Comparison of ENCODE assay signal across 11 cellular contexts in genomic region chr19:32351807-32352630, GRCh38. TPM values are rescaled to one million over a fixed set of nuclear protein-coding genes. Genes with fewer than 3 reads are reported as not detected.
A peak's percentile ranks its signal among the peaks of the same experiment; 100 is the strongest.
DNase-seq lines count a peak whose midpoint lies in the region; ATAC-seq, FAIRE-seq and TF ChIP-seq lines count a peak whose summit lies in the region.
"Had no signal": no experiment of that assay in that cellular context is flagged by ENCODE, and none has a peak within 500 bp of the region (broad histone marks: within the 10 kb centered on the region; RNA-seq: fewer than 3 reads in every experiment).

No MANE protein-coding gene starts in this region.

- H3K4me3 ChIP-seq in SK-N-SH (ENCODE audit: low read depth in 2 of 2, low read length in 1 of 2) (no peak overlapping the region), thoracic aorta (peak overlapping the region; percentile 24), SJCRH30 (no peak overlapping the region)
- H3K4me3 ChIP-seq: cardiac muscle cell, suprapubic skin had no signal

- POLR2A ChIA-PET in SK-N-SH (lab: Yijun Ruan, JAX), result no interaction called here

- TF ChIP-seq POLR2A in H54 (IDR thresholded peaks at IDR 0.05; ENCODE audit: low read depth, low read length), result no peak

- TF ChIP-seq RAD21 in SK-N-SH (IDR thresholded peaks at IDR 0.05; ENCODE audit: low read length), result no peak

- no peak for DNase-seq in activated naive CD4-positive, alpha-beta T cell treated with anti-CD3 and anti-CD28 coated beads, Interleukin-2, amount 10 ng/mL, durations not matched to agents 7 days and 5 days
- no peak for DNase-seq in SK-N-SH
- DNase-seq in fibroblast of peridontal ligament (ENCODE audit: extremely low read depth), result peak; percentile 51
- no peak for DNase-seq in thoracic aorta (ENCODE audit: low spot score)
- no peak for DNase-seq in H54 (ENCODE audit: insufficient read length, low spot score)
- DNase-seq in SJCRH30, result no peak
- DNase-seq: NCI-H1930 had no signal

- H3K27ac Mint-ChIP-seq in activated naive CD4-positive, alpha-beta T cell treated with anti-CD3 and anti-CD28 coated beads, Interleukin-2, amount 50 U/mL, for 24 hours, result peak overlapping the region; percentile 19
- no peak overlapping the region for H3K27ac Mint-ChIP-seq in activated naive CD4-positive, alpha-beta T cell treated with anti-CD3 and anti-CD28 coated beads, Interleukin-2, amount 10 ng/mL, durations not matched to agents 7 days and 5 days

- peak overlapping the region; percentile 5 for H3K4me3 Mint-ChIP-seq in activated naive CD4-positive, alpha-beta T cell treated with anti-CD3 and anti-CD28 coated beads, Interleukin-2, amount 50 U/mL, for 24 hours
- H3K4me3 Mint-ChIP-seq in activated naive CD4-positive, alpha-beta T cell treated with anti-CD3 and anti-CD28 coated beads, Interleukin-2, amount 10 ng/mL, durations not matched to agents 7 days and 5 days, result no peak overlapping the region

- H3K36me3 ChIP-seq in SK-N-SH (replicated peaks in 1 of 2; ENCODE audit: control insufficient read depth in 1 of 2, insufficient read depth in 2 of 2, low read length in 1 of 2), result peaks cover 73 to 85% of the 10 kb centered on the region in 2 experiments
- peaks cover 25% of the 10 kb centered on the region for H3K36me3 ChIP-seq in thoracic aorta
- H3K36me3 ChIP-seq in SJCRH30, result peaks cover 68% of the 10 kb centered on the region

- H3K4me1 Mint-ChIP-seq in activated naive CD4-positive, alpha-beta T cell treated with anti-CD3 and anti-CD28 coated beads, Interleukin-2, amount 50 U/mL, for 24 hours, result peaks cover 92% of the 10 kb centered on the region
- peaks cover 54% of the 10 kb centered on the region for H3K4me1 Mint-ChIP-seq in activated naive CD4-positive, alpha-beta T cell treated with anti-CD3 and anti-CD28 coated beads, Interleukin-2, amount 10 ng/mL, durations not matched to agents 7 days and 5 days

- CTCF ChIA-PET in activated naive CD4-positive, alpha-beta T cell treated with anti-CD3 and anti-CD28 coated beads, Interleukin-2, amount 10 ng/mL, durations not matched to agents 7 days and 5 days (lab: Charles Lee), result interaction anchor here (0.9 kb wide), 1 partner anchor 17 kb away, joined by 3 read pairs; no protein-coding TSS in a partner anchor
- CTCF ChIA-PET in SK-N-SH (lab: Yijun Ruan, JAX), result no interaction called here

- peak overlapping the region in 1 of 2 experiments; percentile 83; a peak in 2 of 4 replicates for H3K27ac ChIP-seq in SK-N-SH (ENCODE audit: low read depth in 2 of 2, low read length in 1 of 2)
- H3K27ac ChIP-seq in thoracic aorta, result peak overlapping the region; percentile 73 to 75
- no peak overlapping the region for H3K27ac ChIP-seq in SJCRH30
- H3K27ac ChIP-seq: cardiac muscle cell, suprapubic skin had no signal

- H3K4me1 ChIP-seq in SK-N-SH (ENCODE audit: control insufficient read depth in 1 of 2, insufficient read depth in 2 of 2, low read depth in 1 of 2, low read length in 1 of 2) (peaks cover 5 to 20% of the 10 kb centered on the region in 2 experiments), thoracic aorta (ENCODE audit: control insufficient read depth in 1 of 2, low read depth in 2 of 2) (peaks cover 26 to 57% of the 10 kb centered on the region in 2 donors), SJCRH30 (peaks cover 10% of the 10 kb centered on the region)

- peak; percentile 31 for ATAC-seq in thoracic aorta (ENCODE audit: insufficient number of reproducible peaks, low FRiP score, low read depth)
- no peak for ATAC-seq in HG02973 (IDR thresholded peaks at IDR 0.05; ENCODE audit: unreplicated experiment)

- no peak for TF ChIP-seq EP300 in SK-N-SH (IDR thresholded peaks at IDR 0.05; ENCODE audit: borderline replicate concordance in 1 of 2, low read depth in 1 of 2, low read length in 1 of 2)

- peaks cover 63% of the 10 kb centered on the region for H4K20me1 ChIP-seq in SK-N-SH (ENCODE audit: insufficient read depth)

- H2AFZ ChIP-seq in SK-N-SH (ENCODE audit: low read depth), result no peak overlapping the region

- no peaks in the 10 kb centered on the region for H3K9me3 Mint-ChIP-seq in activated naive CD4-positive, alpha-beta T cell treated with anti-CD3 and anti-CD28 coated beads, Interleukin-2, amount 50 U/mL, for 24 hours
- H3K9me3 Mint-ChIP-seq in activated naive CD4-positive, alpha-beta T cell treated with anti-CD3 and anti-CD28 coated beads, Interleukin-2, amount 10 ng/mL, durations not matched to agents 7 days and 5 days, result no peaks in the 10 kb centered on the region

- H3K4me2 ChIP-seq in SK-N-SH, result peak overlapping the region; percentile 64

- H3K9me3 ChIP-seq in SK-N-SH (no peaks in the 10 kb centered on the region), thoracic aorta (no peaks in the 10 kb centered on the region), SJCRH30 (replicated peaks) (no peaks in the 10 kb centered on the region)
- H3K9me3 ChIP-seq: suprapubic skin had no signal

- no peaks in the 10 kb centered on the region for H3K27me3 Mint-ChIP-seq in activated naive CD4-positive, alpha-beta T cell treated with anti-CD3 and anti-CD28 coated beads, Interleukin-2, amount 50 U/mL, for 24 hours
- no peaks in the 10 kb centered on the region for H3K27me3 Mint-ChIP-seq in activated naive CD4-positive, alpha-beta T cell treated with anti-CD3 and anti-CD28 coated beads, Interleukin-2, amount 10 ng/mL, durations not matched to agents 7 days and 5 days

- H3F3A ChIP-seq in SK-N-SH (replicated peaks; ENCODE audit: insufficient read depth), result peaks cover 24% of the 10 kb centered on the region

- H3K36me3 Mint-ChIP-seq in activated naive CD4-positive, alpha-beta T cell treated with anti-CD3 and anti-CD28 coated beads, Interleukin-2, amount 50 U/mL, for 24 hours, result peaks cover 49% of the 10 kb centered on the region
- H3K36me3 Mint-ChIP-seq in activated naive CD4-positive, alpha-beta T cell treated with anti-CD3 and anti-CD28 coated beads, Interleukin-2, amount 10 ng/mL, durations not matched to agents 7 days and 5 days, result peaks cover 80% of the 10 kb centered on the region

- H3K79me2 ChIP-seq in SK-N-SH (ENCODE audit: insufficient read depth), result peaks cover 61% of the 10 kb centered on the region

- no peak for FAIRE-seq in H54 (lab: Jason Lieb, UNC)

- WGBS in SK-N-SH (ENCODE audit: low lambda C conversion rate), result 79% methylated on average over 2 of the region's 2 CpGs

- H3K9me2 ChIP-seq in SK-N-SH, result no peaks in the 10 kb centered on the region

- no peak overlapping the region; the same call in 1 of the 2 replicates for H3K9ac ChIP-seq in SK-N-SH

- no peak for TF ChIP-seq CTCF in SK-N-SH (IDR thresholded peaks at IDR 0.05)
- no peak for TF ChIP-seq CTCF in thoracic aorta (IDR thresholded peaks at IDR 0.05)

- H3K27me3 ChIP-seq in SK-N-SH (ENCODE audit: insufficient read depth) (no peaks in the 10 kb centered on the region), thoracic aorta (replicated peaks; ENCODE audit: insufficient read depth) (no peaks in the 10 kb centered on the region), SJCRH30 (no peaks in the 10 kb centered on the region)
- H3K27me3 ChIP-seq: cardiac muscle cell, suprapubic skin had no signal

TF ChIP-seq in SK-N-SH, 30 proteins besides CTCF, POLR2A, EP300 and RAD21:
- TF ChIP-seq MEF2A (IDR thresholded peaks at IDR 0.05; ENCODE audit: borderline replicate concordance, low read depth) (no peak), MAX (IDR thresholded peaks at IDR 0.05; ENCODE audit: low read depth) (no peak), FOSL2 (IDR thresholded peaks at IDR 0.05; ENCODE audit: borderline replicate concordance, low read depth) (peak; percentile 33; the same call in 1 of the 2 replicates), TCF12 (IDR thresholded peaks at IDR 0.05) (peak; percentile 39; the same call in 1 of the 2 replicates), PBX3 (IDR thresholded peaks at IDR 0.05) (peak; percentile 22; the same call in 1 of the 2 replicates), RXRA (IDR thresholded peaks at IDR 0.05; ENCODE audit: borderline replicate concordance, low read depth) (peak; percentile 95), JUND (IDR thresholded peaks at IDR 0.05) (peak; percentile 61), YY1 (IDR thresholded peaks at IDR 0.05; ENCODE audit: low read depth) (no peak)

RNA-seq across cellular contexts. Expression of gene ZNF507, which starts 6.6 kb away (rescaled TPM):
- polyA plus RNA-seq in SK-N-SH (2012; rRNA removed), result 6.8 and 9.1 TPM in 2 replicates
- 7.8 and 8.8 TPM in 2 replicates for polyA plus RNA-seq in SK-N-SH (2012; cell fraction: cytosol; rRNA removed)
- 6.3 and 12.5 TPM in 2 replicates for polyA plus RNA-seq in SK-N-SH (2012; cell fraction: nucleus; rRNA removed)
- 10 to 100 TPM; 22.6 to 34.6 TPM for total RNA-seq in thoracic aorta
- 19.2 and 22.5 TPM in 2 replicates for total RNA-seq in SJCRH30 (2014; rRNA removed; shearing (Covaris generic))

RNA-seq across cellular contexts. Expression of gene DPY19L3, which starts 53.6 kb away (rescaled TPM):
- 23.3 and 25.2 TPM in 2 replicates for polyA plus RNA-seq in SK-N-SH (2012; rRNA removed)
- polyA plus RNA-seq in SK-N-SH (2012; cell fraction: cytosol; rRNA removed), result 10.2 and 15.5 TPM in 2 replicates
- polyA plus RNA-seq in SK-N-SH (2012; cell fraction: nucleus; rRNA removed), result 98.0 and 110 TPM in 2 replicates
- total RNA-seq in thoracic aorta, result 10 to 100 TPM; 22.1 to 32.9 TPM
- total RNA-seq in SJCRH30 (2014; rRNA removed; shearing (Covaris generic)), result 34.6 and 36.8 TPM in 2 replicates
